8 cellular contexts compared by ENCODE assay signal in genomic region chr6:35600659-35601125, GRCh38.
DNase-seq lines count a peak whose midpoint lies in the region; ATAC-seq and TF ChIP-seq lines count a peak whose summit lies in the region.

No MANE protein-coding gene starts in this region.

- H3K4me1 ChIP-seq in HEK293 (ENCODE audit: control insufficient read depth, insufficient read depth, low read length), result peaks cover 39% of the 10 kb centered on the region
- H3K4me1 ChIP-seq in skeletal muscle tissue (ENCODE audit: control insufficient read depth in 3 of 3, insufficient read depth in 3 of 3, low read length in 3 of 3), result peaks cover 29 to 50% (median 39%) of the 10 kb centered on the region in 3 donors

- peaks cover 27% of the 10 kb centered on the region for H3K36me3 Mint-ChIP-seq in activated T-helper 1 cell treated with anti-CD3 and anti-CD28 coated beads, Interleukin-12 subunit alpha, Interleukin-12 subunit beta, Interleukin-2, Interleukin-4 antibody, amounts not matched to agents 30 ng/mL and 10 ng/mL and 1 ng/mL, durations not matched to agents 14 hours and 24 hours and 36 hours (ENCODE audit: low read depth)

- CTCF ChIA-PET in HEK293 (lab: Yijun Ruan, JAX), result interaction anchor here (0.6 to 6.4 kb wide), 6 partner anchors 9 to 303 kb away, joined by 3 to 36 read pairs (median 5); partner anchors contain the start of gene ARMC12

- no peak for TF ChIP-seq CTCF in HEK293 (tag by site-specific recombination; IDR thresholded peaks at IDR 0.05)

- H3K27me3 Mint-ChIP-seq in activated T-helper 1 cell treated with anti-CD3 and anti-CD28 coated beads, Interleukin-12 subunit alpha, Interleukin-12 subunit beta, Interleukin-2, Interleukin-4 antibody, amounts not matched to agents 30 ng/mL and 10 ng/mL and 1 ng/mL, durations not matched to agents 14 hours and 24 hours and 36 hours (ENCODE audit: insufficient read depth), result no peaks in the 10 kb centered on the region

- H3K4me1 Mint-ChIP-seq in activated T-helper 1 cell treated with anti-CD3 and anti-CD28 coated beads, Interleukin-12 subunit alpha, Interleukin-12 subunit beta, Interleukin-2, Interleukin-4 antibody, amounts not matched to agents 30 ng/mL and 10 ng/mL and 1 ng/mL, durations not matched to agents 14 hours and 24 hours and 36 hours (ENCODE audit: low read depth), result peaks cover 60% of the 10 kb centered on the region

- intact Hi-C loops in activated T-helper 1 cell treated with anti-CD3 and anti-CD28 coated beads, Interleukin-12 subunit alpha, Interleukin-12 subunit beta, Interleukin-2, Interleukin-4 antibody, amounts not matched to agents 30 ng/mL and 10 ng/mL and 1 ng/mL, durations not matched to agents 14 hours and 24 hours and 36 hours (cut with micrococcal nuclease), result loop anchor here (1.0 to 5.0 kb wide), 4 partner anchors 67 to 137 kb away; partner anchors contain the start of gene ARMC12

- ATAC-seq in GM19351 (IDR thresholded peaks at IDR 0.05; ENCODE audit: unreplicated experiment) (no peak), HG02623 (IDR thresholded peaks at IDR 0.05; ENCODE audit: unreplicated experiment) (no peak), GM18511 (IDR thresholded peaks at IDR 0.05; ENCODE audit: unreplicated experiment) (no peak)

- no peaks in the 10 kb centered on the region for H3K9me3 ChIP-seq in HEK293 (ENCODE audit: control insufficient read depth, insufficient read depth, low read depth, low read length)
- H3K9me3 ChIP-seq in skeletal muscle tissue (ENCODE audit: control insufficient read depth in 3 of 3, low read length in 3 of 3), result no peaks in the 10 kb centered on the region

- peak overlapping the region; percentile 75 for H3K27ac Mint-ChIP-seq in activated T-helper 1 cell treated with anti-CD3 and anti-CD28 coated beads, Interleukin-12 subunit alpha, Interleukin-12 subunit beta, Interleukin-2, Interleukin-4 antibody, amounts not matched to agents 30 ng/mL and 10 ng/mL and 1 ng/mL, durations not matched to agents 14 hours and 24 hours and 36 hours

- H3K4me3 ChIP-seq in HEK293 (ENCODE audit: low read depth, low read length), result no peak overlapping the region
- H3K4me3 ChIP-seq in skeletal muscle tissue (ENCODE audit: low read length in 3 of 3), result peak overlapping the region in 1 of 3 donors; percentile 67

- no peaks in the 10 kb centered on the region for H3K9me3 Mint-ChIP-seq in activated T-helper 1 cell treated with anti-CD3 and anti-CD28 coated beads, Interleukin-12 subunit alpha, Interleukin-12 subunit beta, Interleukin-2, Interleukin-4 antibody, amounts not matched to agents 30 ng/mL and 10 ng/mL and 1 ng/mL, durations not matched to agents 14 hours and 24 hours and 36 hours

- H3K36me3 ChIP-seq in HEK293 (ENCODE audit: control insufficient read depth in 2 of 2, insufficient read depth in 1 of 2, low read length in 2 of 2) (peaks cover 0 to 3% of the 10 kb centered on the region in 2 experiments; a peak in 1 of 3 replicates), skeletal muscle tissue (ENCODE audit: control insufficient read depth in 3 of 3, insufficient read depth in 3 of 3, low read length in 3 of 3) (peaks cover 2 to 10% (median 10%) of the 10 kb centered on the region in 3 donors)

- DNase-seq in activated T-helper 1 cell treated with anti-CD3 and anti-CD28 coated beads, Interleukin-12 subunit alpha, Interleukin-12 subunit beta, Interleukin-2, Interleukin-4 antibody, amounts not matched to agents 30 ng/mL and 10 ng/mL and 1 ng/mL, durations not matched to agents 14 hours and 24 hours and 36 hours (ENCODE audit: low spot score), result no peak
- peak; percentile 31 for DNase-seq in foreskin melanocyte
- no peak for DNase-seq in stimulated activated CD4-positive, alpha-beta T cell treated with anti-CD3 and anti-CD28 coated beads, Interleukin-2, amount 100 ng/mL, for 48 hours

- H3K27ac ChIP-seq in HEK293 (ENCODE audit: extremely low read depth, low read depth, low read length) (no peak overlapping the region), skeletal muscle tissue (ENCODE audit: low read depth, low read length) (peak overlapping the region; percentile 87)

- H3K27me3 ChIP-seq in skeletal muscle tissue (ENCODE audit: control insufficient read depth in 3 of 3, insufficient read depth in 3 of 3, low read length in 3 of 3), result no peaks in the 10 kb centered on the region

- POLR2A ChIA-PET in HEK293 (lab: Yijun Ruan, JAX), result interaction anchor here (1.2 kb wide), 1 partner anchor 10 kb away, joined by 4 read pairs; no protein-coding TSS in a partner anchor

- H3K9ac ChIP-seq in skeletal muscle tissue (ENCODE audit: low read depth in 1 of 3, low read length in 3 of 3), result peak overlapping the region; percentile 69 to 86 (median 78)

- peak overlapping the region; percentile 72 for H3K4me3 Mint-ChIP-seq in activated T-helper 1 cell treated with anti-CD3 and anti-CD28 coated beads, Interleukin-12 subunit alpha, Interleukin-12 subunit beta, Interleukin-2, Interleukin-4 antibody, amounts not matched to agents 30 ng/mL and 10 ng/mL and 1 ng/mL, durations not matched to agents 14 hours and 24 hours and 36 hours

TF ChIP-seq in HEK293, 187 proteins besides CTCF, POLR2A, EP300 and RAD21:
- TF ChIP-seq SALL2 (tag by site-specific recombination; IDR thresholded peaks at IDR 0.05; ENCODE audit: borderline replicate concordance), result no peak
- peak; percentile 96 for TF ChIP-seq SP7 (tag by site-specific recombination; IDR thresholded peaks at IDR 0.05)
